15 cellular contexts compared by ENCODE assay signal in genomic region chr19:29832801-29833200, GRCh38. TPM values are rescaled to one million over a fixed set of nuclear protein-coding genes. Genes with fewer than 3 reads are reported as not detected.
"Had no signal": no experiment of that assay in that cellular context is flagged by ENCODE, and none has a peak within 500 bp of the region (broad histone marks: within the 10 kb centered on the region; RNA-seq: fewer than 3 reads in every experiment).

No MANE protein-coding gene starts in this region.

- H3K9me3 Mint-ChIP-seq: endodermal cell, mesothelial cell of epicardium had no signal

- H3K27ac Mint-ChIP-seq: mesothelial cell of epicardium had no signal

- ATAC-seq: gastrocnemius medialis, heart left ventricle, SK-N-SH treated with all-trans-retinoic acid at 6 μM for 48 hours had no signal

- H3K27me3 ChIP-seq: ascending aorta, dorsolateral prefrontal cortex had no signal

- H3K4me3 Mint-ChIP-seq: endodermal cell, mesothelial cell of epicardium had no signal

- H3K4me1 Mint-ChIP-seq: endodermal cell, mesothelial cell of epicardium had no signal

- H3K9me3 ChIP-seq: ascending aorta, gastrocnemius medialis, heart left ventricle had no signal

- DNase-seq: activated CD4-positive, alpha-beta T cell treated with anti-CD3 and anti-CD28 coated beads, Interleukin-2, amount 50 U/mL, for 48 hours; activated CD8-positive, alpha-beta memory T cell treated with anti-CD3 and anti-CD28 coated beads, Interleukin-2, amount 50 U/mL, for 4 hours; dorsolateral prefrontal cortex; endodermal cell; erythroblast; gastrocnemius medialis; heart left ventricle; retina; SHP77 treated with DMSO at 0.1 percent for 48 hours; stimulated activated CD4-positive, alpha-beta T cell treated with anti-CD3 and anti-CD28 coated beads, Interleukin-12 subunit alpha, Interleukin-12 subunit beta, amount 100 ng/mL, for 4 hours; stimulated activated CD4-positive, alpha-beta T cell treated with anti-CD3 and anti-CD28 coated beads, Interleukin-2, amount 100 ng/mL, for 24 hours had no signal

- H3K27ac ChIP-seq: ascending aorta, dorsolateral prefrontal cortex, gastrocnemius medialis, heart left ventricle, parathyroid adenoma had no signal

- H3K36me3 Mint-ChIP-seq: mesothelial cell of epicardium had no signal

RNA-seq across cellular contexts. Expression of gene CCNE1, which starts 21.0 kb away (rescaled TPM):
- total RNA-seq: ascending aorta had no signal
